In the genomic region with DNA sequence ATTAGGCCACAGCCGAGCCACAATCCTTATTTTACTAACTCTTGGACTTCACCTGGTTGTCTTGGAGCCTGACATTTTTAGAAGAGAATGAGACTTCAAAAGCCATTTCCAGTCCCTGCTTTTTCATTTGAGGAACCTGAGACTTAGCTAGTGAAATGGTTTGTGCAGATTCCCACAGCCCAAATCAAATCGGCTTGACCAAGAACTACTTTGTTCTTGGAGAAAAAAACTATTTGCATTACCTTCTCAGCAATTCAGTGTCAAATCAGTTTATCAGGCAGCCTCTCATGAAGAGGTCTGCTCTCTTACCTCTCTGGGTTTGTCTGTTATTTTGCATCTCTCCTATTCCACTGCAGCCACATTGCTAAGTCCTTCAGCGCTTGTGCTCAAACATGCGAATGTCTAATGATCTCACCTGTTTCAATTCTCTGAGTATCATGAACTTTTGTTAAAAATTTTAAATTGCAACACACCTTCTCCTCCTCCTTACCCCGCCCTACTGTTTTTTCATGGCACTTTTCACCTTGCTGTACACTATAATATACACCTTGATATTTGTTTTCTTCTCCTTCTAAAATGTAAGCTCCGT, we compare ENCODE assay signal across 8 cellular contexts. TPM values are rescaled to one million over a fixed set of nuclear protein-coding genes. Genes with fewer than 3 reads are reported as not detected.
A peak's percentile ranks its signal among the peaks of the same experiment; 100 is the strongest.
DNase-seq lines count a peak whose midpoint lies in the region; ATAC-seq and TF ChIP-seq lines count a peak whose summit lies in the region.

No MANE protein-coding gene starts in this region.

- H3K27ac Mint-ChIP-seq in activated CD4-positive, alpha-beta memory T cell treated with anti-CD3 and anti-CD28 coated beads, Interleukin-2, amount 10 ng/mL, durations not matched to agents 7 days and 5 days = peak overlapping the region; percentile 86
- H3K27ac Mint-ChIP-seq in immature natural killer cell = peak overlapping the region; percentile 81 to 99 (median 94)

- peaks cover 50% of the 10 kb centered on the region for H3K4me1 Mint-ChIP-seq in activated CD4-positive, alpha-beta memory T cell treated with anti-CD3 and anti-CD28 coated beads, Interleukin-2, amount 10 ng/mL, durations not matched to agents 7 days and 5 days
- peaks cover 59 to 64% of the 10 kb centered on the region in 2 donors for H3K4me1 Mint-ChIP-seq in immature natural killer cell

- H3K27ac ChIP-seq in thyroid gland = peak overlapping the region; percentile 91 to 99 (median 93)

- H3K36me3 Mint-ChIP-seq in activated CD4-positive, alpha-beta memory T cell treated with anti-CD3 and anti-CD28 coated beads, Interleukin-2, amount 10 ng/mL, durations not matched to agents 7 days and 5 days (ENCODE audit: low read depth) = peaks cover 12% of the 10 kb centered on the region
- peaks cover 0 to 3% (median 0%) of the 10 kb centered on the region in 3 donors for H3K36me3 Mint-ChIP-seq in immature natural killer cell

- POLR2A ChIA-PET in BJ (lab: Charles Lee) = no interaction called here
- POLR2A ChIA-PET in activated CD4-positive, alpha-beta memory T cell treated with anti-CD3 and anti-CD28 coated beads, Interleukin-2, amount 10 ng/mL, durations not matched to agents 7 days and 5 days (lab: Charles Lee) = interaction anchor here (1.2 kb wide), 1 partner anchor 12 kb away, joined by 3 read pairs; no protein-coding TSS in a partner anchor

- TF ChIP-seq POLR2A in thyroid gland (IDR thresholded peaks at IDR 0.05) = no peak

- H3K4me3 Mint-ChIP-seq in activated CD4-positive, alpha-beta memory T cell treated with anti-CD3 and anti-CD28 coated beads, Interleukin-2, amount 10 ng/mL, durations not matched to agents 7 days and 5 days = peak overlapping the region; percentile 99
- H3K4me3 Mint-ChIP-seq in immature natural killer cell = peak overlapping the region; percentile 81 to 100 (median 99)

- no peak for DNase-seq in BJ (ENCODE audit: low read depth)
- DNase-seq in activated CD4-positive, alpha-beta memory T cell treated with anti-CD3 and anti-CD28 coated beads, Interleukin-2, amount 10 ng/mL, durations not matched to agents 7 days and 5 days = no peak
- no peak for DNase-seq in immature natural killer cell
- no peak for DNase-seq in thyroid gland
- no peak for DNase-seq in activated effector memory CD4-positive, alpha-beta T cell treated with Interleukin-2 at 50 U/mL for 16 hours
- DNase-seq in activated CD4-positive, alpha-beta T cell treated with anti-CD3 and anti-CD28 coated beads, Interleukin-2, amount 50 U/mL, for 1 hour = no peak
- DNase-seq in MV-4-11 (lab: John Stamatoyannopoulos, UW) = no peak

- H3K9me3 ChIP-seq in thyroid gland = no peaks in the 10 kb centered on the region

- WGBS in thyroid gland, 2 donors = 60 to 64% methylated on average over 6 of the region's 6 CpGs

- H3K27me3 ChIP-seq in BJ (ENCODE audit: control insufficient read depth, insufficient read depth, low read length) = no peaks in the 10 kb centered on the region
- H3K27me3 ChIP-seq in thyroid gland = no peaks in the 10 kb centered on the region

- CTCF ChIA-PET in BJ (lab: Yijun Ruan, JAX) = interaction anchor here (0.6 kb wide), 1 partner anchor 729 kb away, joined by 3 read pairs; no protein-coding TSS in a partner anchor
- CTCF ChIA-PET in activated CD4-positive, alpha-beta memory T cell treated with anti-CD3 and anti-CD28 coated beads, Interleukin-2, amount 10 ng/mL, durations not matched to agents 7 days and 5 days (lab: Charles Lee) = no interaction called here

- H3K36me3 ChIP-seq in BJ (ENCODE audit: control insufficient read depth, insufficient read depth, low read length) (no peaks in the 10 kb centered on the region), thyroid gland (no peaks in the 10 kb centered on the region)

- H3K4me1 ChIP-seq in thyroid gland = peaks cover 33 to 68% of the 10 kb centered on the region in 2 donors

- no peaks in the 10 kb centered on the region for H3K27me3 Mint-ChIP-seq in activated CD4-positive, alpha-beta memory T cell treated with anti-CD3 and anti-CD28 coated beads, Interleukin-2, amount 10 ng/mL, durations not matched to agents 7 days and 5 days
- H3K27me3 Mint-ChIP-seq in immature natural killer cell (ENCODE audit: low read depth in 3 of 3) = peaks cover 6 to 13% (median 12%) of the 10 kb centered on the region in 3 donors

- peak; percentile 8 for ATAC-seq in GM21825 (IDR thresholded peaks at IDR 0.05; ENCODE audit: unreplicated experiment)

- intact Hi-C loops in thyroid gland (cut with DNase I) = no loop called here

- TF ChIP-seq CTCF in BJ (IDR thresholded peaks at IDR 0.05; ENCODE audit: insufficient read depth, low read depth, low read length) (no peak), thyroid gland (IDR thresholded peaks at IDR 0.05) (no peak)

- no peaks in the 10 kb centered on the region for H3K9me3 Mint-ChIP-seq in activated CD4-positive, alpha-beta memory T cell treated with anti-CD3 and anti-CD28 coated beads, Interleukin-2, amount 10 ng/mL, durations not matched to agents 7 days and 5 days
- H3K9me3 Mint-ChIP-seq in immature natural killer cell = no peaks in the 10 kb centered on the region

- peak overlapping the region; percentile 96 for H3K4me3 ChIP-seq in BJ (ENCODE audit: low read depth, low read length)
- H3K4me3 ChIP-seq in thyroid gland (replicated peaks in 1 of 3) = peak overlapping the region in 1 of 3 donors; percentile 88

RNA-seq across cellular contexts. Expression of gene IFNGR1, which starts 0.6 kb away (rescaled TPM):
- polyA plus RNA-seq in BJ (2011; rRNA removed) = 56.1 and 58.2 TPM in 2 replicates
- 24.6 and 25.2 TPM in 2 replicates for polyA minus RNA-seq in BJ (2011; rRNA and poly(A)+ RNA removed)
- 10 to 100 TPM; 27.3 to 28.9 TPM for total RNA-seq in activated CD4-positive, alpha-beta memory T cell treated with anti-CD3 and anti-CD28 coated beads, Interleukin-2, amount 10 ng/mL, durations not matched to agents 7 days and 5 days
- 10 to 100 TPM; 70.4 to 79.3 (median 70.4) TPM for polyA plus RNA-seq in immature natural killer cell
- total RNA-seq in thyroid gland = 100 to 1,000 TPM in 2 of 4 donors, 10 to 100 TPM in 2; 73.9 to 138 (median 113) TPM

RNA-seq across cellular contexts. Expression of gene IL22RA2, which starts 46.3 kb away (rescaled TPM):
- polyA plus RNA-seq in BJ (2011; rRNA removed) (not detected in 2 replicates), immature natural killer cell (not detected)
- polyA minus RNA-seq in BJ (2011; rRNA and poly(A)+ RNA removed) = not detected in 2 replicates
- total RNA-seq in activated CD4-positive, alpha-beta memory T cell treated with anti-CD3 and anti-CD28 coated beads, Interleukin-2, amount 10 ng/mL, durations not matched to agents 7 days and 5 days = not detected
- not detected for total RNA-seq in thyroid gland
